ENCODE assay signal across 27 cellular contexts in the genomic region with DNA sequence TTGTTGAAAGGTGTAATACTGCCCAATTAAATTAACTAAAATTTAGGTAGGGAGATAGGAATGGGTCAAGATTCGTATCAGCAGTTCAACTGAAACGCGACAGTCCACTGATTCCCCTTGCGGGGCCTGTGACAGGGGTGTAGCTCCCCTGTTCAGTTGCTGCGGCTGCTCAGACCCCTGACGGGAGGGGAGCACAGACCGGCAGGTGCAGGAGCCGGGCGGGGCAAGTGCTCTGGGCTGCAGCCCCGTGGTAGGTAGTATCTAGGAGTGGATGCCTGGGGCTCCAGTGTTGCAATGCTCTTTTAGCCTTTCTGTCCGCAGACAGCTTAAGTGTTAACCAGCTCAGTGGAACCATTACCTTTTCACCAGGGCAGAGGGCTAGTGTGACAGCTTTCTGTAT.
DNase-seq lines count a peak whose midpoint lies in the region; ATAC-seq and TF ChIP-seq lines count a peak whose summit lies in the region.
"Had no signal": no experiment of that assay in that cellular context is flagged by ENCODE, and none has a peak within 500 bp of the region (broad histone marks: within the 10 kb centered on the region; RNA-seq: fewer than 3 reads in every experiment).

No MANE protein-coding gene starts in this region.

- peak; percentile 92 for ATAC-seq in WTC11
- ATAC-seq in GM21360 (IDR thresholded peaks at IDR 0.05; ENCODE audit: unreplicated experiment) = no peak
- ATAC-seq in GM19467 (IDR thresholded peaks at IDR 0.05; ENCODE audit: unreplicated experiment) = no peak
- ATAC-seq: HCT116, Right ventricle myocardium inferior had no signal

- DNase-seq in NCI-H146 (lab: John Stamatoyannopoulos, UW) (peak; percentile 52), NCI-H146 treated with DMSO at 0.1 percent for 48 hours (lab: John Stamatoyannopoulos, UW; ENCODE audit: unreplicated experiment) (no peak), Karpas-422 (peak; percentile 30), WTC11 (ENCODE audit: low spot score) (peak; percentile 43), neural progenitor cell (ENCODE audit: low spot score) (peak; percentile 7), C1 segment of cervical spinal cord (lab: John Stamatoyannopoulos, UW) (no peak)
- DNase-seq: CD8-positive, alpha-beta memory T cell; DMS 273 treated with DMSO at 0.1 percent for 48 hours; DMS79; EL; IMR-90; NCI-H1048; NCI-H1417; NCI-H187; NCI-H2081 treated with DMSO at 0.1 percent for 48 hours; NCI-H510A; NCI-H774; PC-9; SJCRH30 had no signal

- no peak overlapping the region for H3K9ac ChIP-seq in Karpas-422 (ENCODE audit: low read length)
- H3K9ac ChIP-seq in neural progenitor cell = no peak overlapping the region
- H3K9ac ChIP-seq: KMS-11 had no signal

- H3K36me3 Mint-ChIP-seq in WTC11 = no peaks in the 10 kb centered on the region
- no peaks in the 10 kb centered on the region for H3K36me3 Mint-ChIP-seq in neural progenitor cell
- H3K36me3 Mint-ChIP-seq: CD14-positive monocyte; CD8-positive, alpha-beta memory T cell had no signal

- H3K27me3 ChIP-seq in Karpas-422 (ENCODE audit: low read length) = no peaks in the 10 kb centered on the region
- no peaks in the 10 kb centered on the region for H3K27me3 ChIP-seq in neural progenitor cell
- H3K27me3 ChIP-seq: SJCRH30 had no signal

- no peak overlapping the region for H3K4me3 ChIP-seq in Karpas-422 (ENCODE audit: low read length)
- no peak overlapping the region for H3K4me3 ChIP-seq in neural progenitor cell
- H3K4me3 ChIP-seq: PC-9, SJCRH30 had no signal

- TF ChIP-seq CTCF in WTC11 (IDR thresholded peaks at IDR 0.05) (no peak), neural progenitor cell (IDR thresholded peaks at IDR 0.05) (no peak)

- H3K4me3 Mint-ChIP-seq in WTC11 (no peak overlapping the region), neural progenitor cell (no peak overlapping the region)
- H3K4me3 Mint-ChIP-seq: B cell; CD14-positive monocyte; CD8-positive, alpha-beta memory T cell had no signal

- H3K9me3 ChIP-seq in Karpas-422 (ENCODE audit: low read length) (no peaks in the 10 kb centered on the region), neural progenitor cell (ENCODE audit: low read depth) (no peaks in the 10 kb centered on the region)
- H3K9me3 ChIP-seq: SJCRH30 had no signal

- no peaks in the 10 kb centered on the region for H3F3A ChIP-seq in neural progenitor cell (ENCODE audit: low read depth)

- H3K27ac ChIP-seq in Karpas-422 (ENCODE audit: low read length) = no peak overlapping the region
- no peak overlapping the region for H3K27ac ChIP-seq in neural progenitor cell
- H3K27ac ChIP-seq: 22Rv1, KMS-11, PC-9, SJCRH30 had no signal

- no peaks in the 10 kb centered on the region for H3K36me3 ChIP-seq in Karpas-422 (ENCODE audit: insufficient read depth, low read length)
- H3K36me3 ChIP-seq in neural progenitor cell = no peaks in the 10 kb centered on the region
- H3K36me3 ChIP-seq: SJCRH30 had no signal

- CTCF ChIA-PET in WTC11 (lab: Charles Lee) = no interaction called here

- H3K9me2 ChIP-seq in Karpas-422 (replicated peaks; ENCODE audit: insufficient read depth, low read length) = no peaks in the 10 kb centered on the region

- H3K9me3 Mint-ChIP-seq in WTC11 = no peaks in the 10 kb centered on the region
- H3K9me3 Mint-ChIP-seq in neural progenitor cell = no peaks in the 10 kb centered on the region
- H3K9me3 Mint-ChIP-seq: CD14-positive monocyte had no signal

- H3K27me3 Mint-ChIP-seq in WTC11 (ENCODE audit: low read depth) (no peaks in the 10 kb centered on the region), neural progenitor cell (ENCODE audit: insufficient read depth, low read depth) (no peaks in the 10 kb centered on the region)
- H3K27me3 Mint-ChIP-seq: B cell; CD8-positive, alpha-beta memory T cell had no signal

- H2AFZ ChIP-seq in Karpas-422 (ENCODE audit: low read length) (no peak overlapping the region), neural progenitor cell (replicated peaks) (no peak overlapping the region)
- H2AFZ ChIP-seq: PC-9 had no signal

- H3K27ac Mint-ChIP-seq in WTC11 (no peak overlapping the region), neural progenitor cell (no peak overlapping the region)
- H3K27ac Mint-ChIP-seq: CD14-positive monocyte; CD8-positive, alpha-beta memory T cell had no signal

- H3K4me1 ChIP-seq in Karpas-422 (ENCODE audit: low read length) (no peaks in the 10 kb centered on the region), neural progenitor cell (no peaks in the 10 kb centered on the region)
- H3K4me1 ChIP-seq: SJCRH30 had no signal

- H4K20me1 ChIP-seq in Karpas-422 (ENCODE audit: insufficient read depth, low read depth, low read length) (no peaks in the 10 kb centered on the region), neural progenitor cell (ENCODE audit: low read depth) (no peaks in the 10 kb centered on the region)

- H3K4me1 Mint-ChIP-seq in WTC11 (peaks cover 44% of the 10 kb centered on the region), neural progenitor cell (peaks cover 7% of the 10 kb centered on the region)
- H3K4me1 Mint-ChIP-seq: B cell; CD14-positive monocyte; CD8-positive, alpha-beta memory T cell had no signal

- H3K79me2 ChIP-seq in Karpas-422 (ENCODE audit: low read length) (no peaks in the 10 kb centered on the region), neural progenitor cell (ENCODE audit: low read depth) (no peaks in the 10 kb centered on the region)

- POLR2A ChIA-PET in WTC11 (lab: Charles Lee) = interaction anchor here (0.7 kb wide), 1 partner anchor 165 kb away, joined by 3 read pairs; the partner anchor contains the start of gene ROBO2

- H3K4me2 ChIP-seq in Karpas-422 (ENCODE audit: low read depth, low read length, poor library complexity, severe bottlenecking) = no peak overlapping the region
- H3K4me2 ChIP-seq in neural progenitor cell = no peak overlapping the region
- H3K4me2 ChIP-seq: KMS-11, PC-9 had no signal

TF ChIP-seq in WTC11, 78 proteins besides CTCF, POLR2A, EP300 and RAD21:
- no peak for TF ChIP-seq ZNF396 (CRISPR knock-in tag; IDR thresholded peaks at IDR 0.05; ENCODE audit: borderline replicate concordance)
- TF ChIP-seq, protein P1, sequence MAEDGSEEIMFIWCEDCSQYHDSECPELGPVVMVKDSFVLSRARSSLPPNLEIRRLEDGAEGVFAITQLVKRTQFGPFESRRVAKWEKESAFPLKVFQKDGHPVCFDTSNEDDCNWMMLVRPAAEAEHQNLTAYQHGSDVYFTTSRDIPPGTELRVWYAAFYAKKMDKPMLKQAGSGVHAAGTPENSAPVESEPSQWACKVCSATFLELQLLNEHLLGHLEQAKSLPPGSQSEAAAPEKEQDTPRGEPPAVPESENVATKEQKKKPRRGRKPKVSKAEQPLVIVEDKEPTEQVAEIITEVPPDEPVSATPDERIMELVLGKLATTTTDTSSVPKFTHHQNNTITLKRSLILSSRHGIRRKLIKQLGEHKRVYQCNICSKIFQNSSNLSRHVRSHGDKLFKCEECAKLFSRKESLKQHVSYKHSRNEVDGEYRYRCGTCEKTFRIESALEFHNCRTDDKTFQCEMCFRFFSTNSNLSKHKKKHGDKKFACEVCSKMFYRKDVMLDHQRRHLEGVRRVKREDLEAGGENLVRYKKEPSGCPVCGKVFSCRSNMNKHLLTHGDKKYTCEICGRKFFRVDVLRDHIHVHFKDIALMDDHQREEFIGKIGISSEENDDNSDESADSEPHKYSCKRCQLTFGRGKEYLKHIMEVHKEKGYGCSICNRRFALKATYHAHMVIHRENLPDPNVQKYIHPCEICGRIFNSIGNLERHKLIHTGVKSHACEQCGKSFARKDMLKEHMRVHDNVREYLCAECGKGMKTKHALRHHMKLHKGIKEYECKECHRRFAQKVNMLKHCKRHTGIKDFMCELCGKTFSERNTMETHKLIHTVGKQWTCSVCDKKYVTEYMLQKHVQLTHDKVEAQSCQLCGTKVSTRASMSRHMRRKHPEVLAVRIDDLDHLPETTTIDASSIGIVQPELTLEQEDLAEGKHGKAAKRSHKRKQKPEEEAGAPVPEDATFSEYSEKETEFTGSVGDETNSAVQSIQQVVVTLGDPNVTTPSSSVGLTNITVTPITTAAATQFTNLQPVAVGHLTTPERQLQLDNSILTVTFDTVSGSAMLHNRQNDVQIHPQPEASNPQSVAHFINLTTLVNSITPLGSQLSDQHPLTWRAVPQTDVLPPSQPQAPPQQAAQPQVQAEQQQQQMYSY (CRISPR knock-in tag; IDR thresholded peaks at IDR 0.05) = no peak
- TF ChIP-seq, protein P2, sequence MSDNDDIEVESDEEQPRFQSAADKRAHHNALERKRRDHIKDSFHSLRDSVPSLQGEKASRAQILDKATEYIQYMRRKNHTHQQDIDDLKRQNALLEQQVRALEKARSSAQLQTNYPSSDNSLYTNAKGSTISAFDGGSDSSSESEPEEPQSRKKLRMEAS (CRISPR knock-in tag; IDR thresholded peaks at IDR 0.05) = no peak
- TF ChIP-seq USF1 (CRISPR knock-in tag; IDR thresholded peaks at IDR 0.05) = no peak
- TF ChIP-seq NFYB (CRISPR knock-in tag; conservative IDR thresholded peaks at IDR 0.05; ENCODE audit: low read depth) = no peak
- no peak for TF ChIP-seq JUN (CRISPR knock-in tag; IDR thresholded peaks at IDR 0.05)
- TF ChIP-seq TEAD4 (CRISPR knock-in tag; IDR thresholded peaks at IDR 0.05) = no peak
- TF ChIP-seq ATF1 (CRISPR knock-in tag; IDR thresholded peaks at IDR 0.05) = no peak
- TF ChIP-seq, protein P3, sequence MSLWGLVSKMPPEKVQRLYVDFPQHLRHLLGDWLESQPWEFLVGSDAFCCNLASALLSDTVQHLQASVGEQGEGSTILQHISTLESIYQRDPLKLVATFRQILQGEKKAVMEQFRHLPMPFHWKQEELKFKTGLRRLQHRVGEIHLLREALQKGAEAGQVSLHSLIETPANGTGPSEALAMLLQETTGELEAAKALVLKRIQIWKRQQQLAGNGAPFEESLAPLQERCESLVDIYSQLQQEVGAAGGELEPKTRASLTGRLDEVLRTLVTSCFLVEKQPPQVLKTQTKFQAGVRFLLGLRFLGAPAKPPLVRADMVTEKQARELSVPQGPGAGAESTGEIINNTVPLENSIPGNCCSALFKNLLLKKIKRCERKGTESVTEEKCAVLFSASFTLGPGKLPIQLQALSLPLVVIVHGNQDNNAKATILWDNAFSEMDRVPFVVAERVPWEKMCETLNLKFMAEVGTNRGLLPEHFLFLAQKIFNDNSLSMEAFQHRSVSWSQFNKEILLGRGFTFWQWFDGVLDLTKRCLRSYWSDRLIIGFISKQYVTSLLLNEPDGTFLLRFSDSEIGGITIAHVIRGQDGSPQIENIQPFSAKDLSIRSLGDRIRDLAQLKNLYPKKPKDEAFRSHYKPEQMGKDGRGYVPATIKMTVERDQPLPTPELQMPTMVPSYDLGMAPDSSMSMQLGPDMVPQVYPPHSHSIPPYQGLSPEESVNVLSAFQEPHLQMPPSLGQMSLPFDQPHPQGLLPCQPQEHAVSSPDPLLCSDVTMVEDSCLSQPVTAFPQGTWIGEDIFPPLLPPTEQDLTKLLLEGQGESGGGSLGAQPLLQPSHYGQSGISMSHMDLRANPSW (CRISPR knock-in tag; conservative IDR thresholded peaks at IDR 0.05; ENCODE audit: low read depth) = no peak

Comparison
In these comparisons a context has a peak if more than half of its experiments do, and no peak if none do; other contexts are left out.
1. DNase-seq: peak in NCI-H146 (single experiment), Karpas-422 (single experiment), WTC11 (single experiment) and neural progenitor cell (single experiment); none in NCI-H146 treated with DMSO at 0.1 percent for 48 hours (single experiment) and C1 segment of cervical spinal cord (0 of 14).